In the genomic region with DNA sequence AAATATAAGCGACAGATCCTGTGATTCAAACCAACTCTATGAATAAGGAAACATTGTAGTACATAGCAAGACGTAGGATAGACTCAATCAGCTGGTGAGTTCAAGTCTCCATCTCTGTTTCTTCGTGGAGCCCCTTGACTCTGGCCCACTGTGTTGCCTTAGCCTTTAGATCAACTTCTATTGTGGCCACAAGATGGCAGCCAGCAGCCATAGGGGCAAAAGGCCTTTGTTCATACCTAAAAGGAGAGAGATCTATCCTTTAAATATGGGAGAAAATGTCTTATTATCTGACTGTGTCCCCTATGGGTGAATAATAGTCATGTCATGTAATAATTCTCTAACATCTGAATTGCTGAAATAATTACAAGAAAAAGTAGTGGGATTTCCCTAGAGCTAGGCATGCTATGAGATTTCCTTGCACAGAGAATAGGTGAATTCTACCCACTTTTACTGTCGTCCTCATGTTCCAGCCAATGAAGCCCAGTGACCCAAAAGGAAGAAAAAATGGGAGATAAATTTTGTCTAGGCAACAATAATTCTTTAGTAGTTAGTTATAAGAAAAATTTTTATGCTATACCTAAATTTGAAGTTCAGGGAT, we compare ENCODE assay signal across 13 cellular contexts.
A peak's percentile ranks its signal among the peaks of the same experiment; 100 is the strongest.
DNase-seq lines count a peak whose midpoint lies in the region; ATAC-seq and TF ChIP-seq lines count a peak whose summit lies in the region.
"Had no signal": no experiment of that assay in that cellular context is flagged by ENCODE, and none has a peak within 500 bp of the region (broad histone marks: within the 10 kb centered on the region; RNA-seq: fewer than 3 reads in every experiment).

No MANE protein-coding gene starts in this region.

- peak; percentile 1 for DNase-seq in activated naive CD8-positive, alpha-beta T cell treated with anti-CD3 and anti-CD28 coated beads for 36 hours
- DNase-seq in activated naive CD8-positive, alpha-beta T cell treated with anti-CD3 and anti-CD28 coated beads, Interleukin-2, amount 50 U/mL, for 24 hours = no peak
- DNase-seq in NCI-H1105 treated with DMSO at 0.1 percent for 48 hours (lab: John Stamatoyannopoulos, UW) (peak; percentile 70), WTC11 (ENCODE audit: low spot score) (peak; percentile 54), retinal pigment epithelial cell (ENCODE audit: low read depth) (peak; percentile 1), AG08396 (ENCODE audit: low spot score) (no peak)
- no peak for DNase-seq in stimulated activated effector memory CD8-positive, alpha-beta T cell treated with anti-CD3 and anti-CD28 coated beads, Interleukin-12 subunit alpha, Interleukin-12 subunit beta, amount 100 ng/mL, for 72 hours (ENCODE audit: low spot score in 2 of 2)
- DNase-seq: activated CD4-positive, CD25-positive, alpha-beta regulatory T cell treated with anti-CD3 and anti-CD28 coated beads, Interleukin-2, amount 50 U/mL, for 72 hours; CD4-positive, alpha-beta T cell had no signal

- no peaks in the 10 kb centered on the region for H3K4me1 Mint-ChIP-seq in activated naive CD8-positive, alpha-beta T cell treated with anti-CD3 and anti-CD28 coated beads for 36 hours
- H3K4me1 Mint-ChIP-seq in activated naive CD8-positive, alpha-beta T cell treated with anti-CD3 and anti-CD28 coated beads, Interleukin-2, amount 50 U/mL, for 24 hours = no peaks in the 10 kb centered on the region
- H3K4me1 Mint-ChIP-seq in WTC11 = peaks cover 19% of the 10 kb centered on the region
- no peaks in the 10 kb centered on the region for H3K4me1 Mint-ChIP-seq in stimulated activated effector memory CD8-positive, alpha-beta T cell treated with anti-CD3 and anti-CD28 coated beads, Interleukin-12 subunit alpha, Interleukin-12 subunit beta, amount 100 ng/mL, for 72 hours

- H3K4me3 ChIP-seq in retinal pigment epithelial cell (ENCODE audit: low read length) = no peak overlapping the region
- H3K4me3 ChIP-seq: cardiac muscle cell had no signal

- CTCF ChIA-PET in WTC11 (lab: Charles Lee) = interaction anchor here (0.6 to 1.3 kb wide), 4 partner anchors 10 to 400 kb away, joined by 3 to 4 read pairs (median 3); no protein-coding TSS in a partner anchor

- ATAC-seq in activated naive CD8-positive, alpha-beta T cell treated with anti-CD3 and anti-CD28 coated beads, Interleukin-2, amount 50 U/mL, for 24 hours = no peak
- ATAC-seq in WTC11 = peak; percentile 96
- no peak for ATAC-seq in GM18909 (IDR thresholded peaks at IDR 0.05; ENCODE audit: poor library complexity, unreplicated experiment)
- no peak for ATAC-seq in stimulated activated effector memory CD8-positive, alpha-beta T cell treated with anti-CD3 and anti-CD28 coated beads, Interleukin-12 subunit alpha, Interleukin-12 subunit beta, amount 100 ng/mL, for 72 hours
- ATAC-seq: right cardiac atrium had no signal

- H3K4me3 Mint-ChIP-seq in activated naive CD8-positive, alpha-beta T cell treated with anti-CD3 and anti-CD28 coated beads for 36 hours = no peak overlapping the region
- H3K4me3 Mint-ChIP-seq in activated naive CD8-positive, alpha-beta T cell treated with anti-CD3 and anti-CD28 coated beads, Interleukin-2, amount 50 U/mL, for 24 hours = no peak overlapping the region
- no peak overlapping the region for H3K4me3 Mint-ChIP-seq in WTC11
- H3K4me3 Mint-ChIP-seq in stimulated activated effector memory CD8-positive, alpha-beta T cell treated with anti-CD3 and anti-CD28 coated beads, Interleukin-12 subunit alpha, Interleukin-12 subunit beta, amount 100 ng/mL, for 72 hours = no peak overlapping the region
- H3K4me3 Mint-ChIP-seq: CD4-positive, alpha-beta T cell; stimulated activated naive CD8-positive, alpha-beta T cell treated with anti-CD3 and anti-CD28 coated beads, Interleukin-15, Interleukin-2, amounts not matched to agents 100 ng/mL and 50 ng/mL, for 24 hours had no signal

- no peaks in the 10 kb centered on the region for H3K27me3 Mint-ChIP-seq in activated naive CD8-positive, alpha-beta T cell treated with anti-CD3 and anti-CD28 coated beads for 36 hours
- H3K27me3 Mint-ChIP-seq in activated naive CD8-positive, alpha-beta T cell treated with anti-CD3 and anti-CD28 coated beads, Interleukin-2, amount 50 U/mL, for 24 hours = no peaks in the 10 kb centered on the region
- no peaks in the 10 kb centered on the region for H3K27me3 Mint-ChIP-seq in WTC11 (ENCODE audit: low read depth)
- H3K27me3 Mint-ChIP-seq: CD4-positive, alpha-beta T cell; stimulated activated naive CD8-positive, alpha-beta T cell treated with anti-CD3 and anti-CD28 coated beads, Interleukin-15, Interleukin-2, amounts not matched to agents 100 ng/mL and 50 ng/mL, for 24 hours had no signal

- no peaks in the 10 kb centered on the region for H3K36me3 Mint-ChIP-seq in activated naive CD8-positive, alpha-beta T cell treated with anti-CD3 and anti-CD28 coated beads for 36 hours
- no peaks in the 10 kb centered on the region for H3K36me3 Mint-ChIP-seq in activated naive CD8-positive, alpha-beta T cell treated with anti-CD3 and anti-CD28 coated beads, Interleukin-2, amount 50 U/mL, for 24 hours (ENCODE audit: low read depth)
- H3K36me3 Mint-ChIP-seq in WTC11 = no peaks in the 10 kb centered on the region; the same call in 1 of the 2 replicates
- no peaks in the 10 kb centered on the region for H3K36me3 Mint-ChIP-seq in stimulated activated effector memory CD8-positive, alpha-beta T cell treated with anti-CD3 and anti-CD28 coated beads, Interleukin-12 subunit alpha, Interleukin-12 subunit beta, amount 100 ng/mL, for 72 hours

- H3K9me3 Mint-ChIP-seq in activated naive CD8-positive, alpha-beta T cell treated with anti-CD3 and anti-CD28 coated beads for 36 hours = peaks cover 1% of the 10 kb centered on the region
- H3K9me3 Mint-ChIP-seq in activated naive CD8-positive, alpha-beta T cell treated with anti-CD3 and anti-CD28 coated beads, Interleukin-2, amount 50 U/mL, for 24 hours = no peaks in the 10 kb centered on the region
- H3K9me3 Mint-ChIP-seq in WTC11 = peaks cover 4% of the 10 kb centered on the region
- peaks cover 10% of the 10 kb centered on the region for H3K9me3 Mint-ChIP-seq in stimulated activated effector memory CD8-positive, alpha-beta T cell treated with anti-CD3 and anti-CD28 coated beads, Interleukin-12 subunit alpha, Interleukin-12 subunit beta, amount 100 ng/mL, for 72 hours
- H3K9me3 Mint-ChIP-seq: stimulated activated naive CD8-positive, alpha-beta T cell treated with anti-CD3 and anti-CD28 coated beads, Interleukin-15, Interleukin-2, amounts not matched to agents 100 ng/mL and 50 ng/mL, for 24 hours had no signal

- H3K27ac Mint-ChIP-seq in activated naive CD8-positive, alpha-beta T cell treated with anti-CD3 and anti-CD28 coated beads for 36 hours = no peak overlapping the region
- H3K27ac Mint-ChIP-seq in activated naive CD8-positive, alpha-beta T cell treated with anti-CD3 and anti-CD28 coated beads, Interleukin-2, amount 50 U/mL, for 24 hours = no peak overlapping the region
- no peak overlapping the region for H3K27ac Mint-ChIP-seq in WTC11
- H3K27ac Mint-ChIP-seq in stimulated activated effector memory CD8-positive, alpha-beta T cell treated with anti-CD3 and anti-CD28 coated beads, Interleukin-12 subunit alpha, Interleukin-12 subunit beta, amount 100 ng/mL, for 72 hours = no peak overlapping the region
- H3K27ac Mint-ChIP-seq: CD4-positive, alpha-beta T cell; stimulated activated naive CD8-positive, alpha-beta T cell treated with anti-CD3 and anti-CD28 coated beads, Interleukin-15, Interleukin-2, amounts not matched to agents 100 ng/mL and 50 ng/mL, for 24 hours had no signal

- no peak; the same call in 1 of the 2 replicates for TF ChIP-seq CTCF in WTC11 (IDR thresholded peaks at IDR 0.05)
- peak; percentile 37 for TF ChIP-seq CTCF in retinal pigment epithelial cell (conservative IDR thresholded peaks at IDR 0.05; ENCODE audit: low read depth, low read length)

- POLR2A ChIA-PET in WTC11 (lab: Charles Lee) = no interaction called here

TF ChIP-seq in WTC11, 78 proteins besides CTCF, POLR2A, EP300 and RAD21 (continues in another document):
- TF ChIP-seq NR3C1 (CRISPR knock-in tag; conservative IDR thresholded peaks at IDR 0.05; ENCODE audit: low read depth) = no peak
- TF ChIP-seq, protein P1, sequence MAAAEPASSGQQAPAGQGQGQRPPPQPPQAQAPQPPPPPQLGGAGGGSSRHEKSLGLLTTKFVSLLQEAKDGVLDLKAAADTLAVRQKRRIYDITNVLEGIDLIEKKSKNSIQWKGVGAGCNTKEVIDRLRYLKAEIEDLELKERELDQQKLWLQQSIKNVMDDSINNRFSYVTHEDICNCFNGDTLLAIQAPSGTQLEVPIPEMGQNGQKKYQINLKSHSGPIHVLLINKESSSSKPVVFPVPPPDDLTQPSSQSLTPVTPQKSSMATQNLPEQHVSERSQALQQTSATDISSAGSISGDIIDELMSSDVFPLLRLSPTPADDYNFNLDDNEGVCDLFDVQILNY (CRISPR knock-in tag; IDR thresholded peaks at IDR 0.05) = no peak
- TF ChIP-seq FOXK1 (CRISPR knock-in tag; IDR thresholded peaks at IDR 0.05) = no peak
- TF ChIP-seq IRF2 (CRISPR knock-in tag; IDR thresholded peaks at IDR 0.05; ENCODE audit: borderline replicate concordance, low read depth) = no peak
- no peak for TF ChIP-seq ZNF423 (CRISPR knock-in tag; IDR thresholded peaks at IDR 0.05)
- TF ChIP-seq, protein P2, sequence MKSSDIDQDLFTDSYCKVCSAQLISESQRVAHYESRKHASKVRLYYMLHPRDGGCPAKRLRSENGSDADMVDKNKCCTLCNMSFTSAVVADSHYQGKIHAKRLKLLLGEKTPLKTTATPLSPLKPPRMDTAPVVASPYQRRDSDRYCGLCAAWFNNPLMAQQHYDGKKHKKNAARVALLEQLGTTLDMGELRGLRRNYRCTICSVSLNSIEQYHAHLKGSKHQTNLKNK (CRISPR knock-in tag; IDR thresholded peaks at IDR 0.05) = no peak
- no peak for TF ChIP-seq ETV6 (CRISPR knock-in tag; IDR thresholded peaks at IDR 0.05)
- TF ChIP-seq ZNF416 (CRISPR knock-in tag; IDR thresholded peaks at IDR 0.05) = no peak
- TF ChIP-seq RELA (CRISPR knock-in tag; IDR thresholded peaks at IDR 0.05; ENCODE audit: borderline replicate concordance) = no peak
- no peak for TF ChIP-seq ZNF671 (CRISPR knock-in tag; IDR thresholded peaks at IDR 0.05)
- TF ChIP-seq, protein P3, sequence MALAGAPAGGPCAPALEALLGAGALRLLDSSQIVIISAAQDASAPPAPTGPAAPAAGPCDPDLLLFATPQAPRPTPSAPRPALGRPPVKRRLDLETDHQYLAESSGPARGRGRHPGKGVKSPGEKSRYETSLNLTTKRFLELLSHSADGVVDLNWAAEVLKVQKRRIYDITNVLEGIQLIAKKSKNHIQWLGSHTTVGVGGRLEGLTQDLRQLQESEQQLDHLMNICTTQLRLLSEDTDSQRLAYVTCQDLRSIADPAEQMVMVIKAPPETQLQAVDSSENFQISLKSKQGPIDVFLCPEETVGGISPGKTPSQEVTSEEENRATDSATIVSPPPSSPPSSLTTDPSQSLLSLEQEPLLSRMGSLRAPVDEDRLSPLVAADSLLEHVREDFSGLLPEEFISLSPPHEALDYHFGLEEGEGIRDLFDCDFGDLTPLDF (CRISPR knock-in tag; IDR thresholded peaks at IDR 0.05) = no peak

Comparison
In these comparisons a context has a peak if more than half of its experiments do, and no peak if none do; other contexts are left out.
1. DNase-seq: peak in activated naive CD8-positive, alpha-beta T cell treated with anti-CD3 and anti-CD28 coated beads for 36 hours (single experiment), NCI-H1105 treated with DMSO at 0.1 percent for 48 hours (single experiment), WTC11 (single experiment) and retinal pigment epithelial cell (single experiment); none in activated naive CD8-positive, alpha-beta T cell treated with anti-CD3 and anti-CD28 coated beads, Interleukin-2, amount 50 U/mL, for 24 hours (single experiment), AG08396 (single experiment) and stimulated activated effector memory CD8-positive, alpha-beta T cell treated with anti-CD3 and anti-CD28 coated beads, Interleukin-12 subunit alpha, Interleukin-12 subunit beta, amount 100 ng/mL, for 72 hours (0 of 2).